ENCODE assay signal across 16 cellular contexts in genomic region chr16:30700971-30701370, GRCh38. TPM values are rescaled to one million over a fixed set of nuclear protein-coding genes. Genes with fewer than 3 reads are reported as not detected.
DNase-seq lines count a peak whose midpoint lies in the region; ATAC-seq and TF ChIP-seq lines count a peak whose summit lies in the region.
"Had no signal": no experiment of that assay in that cellular context is flagged by ENCODE, and none has a peak within 500 bp of the region (broad histone marks: within the 10 kb centered on the region; RNA-seq: fewer than 3 reads in every experiment).

No MANE protein-coding gene starts in this region.

- CTCF ChIA-PET in activated CD8-positive, alpha-beta memory T cell treated with anti-CD3 and anti-CD28 coated beads, Interleukin-2, amount 10 ng/mL, durations not matched to agents 7 days and 5 days (lab: Charles Lee): no interaction called here
- CTCF ChIA-PET in HCT116 (lab: Charles Lee): no interaction called here

- POLR2A ChIA-PET in HCT116 (lab: Charles Lee): no interaction called here

- H3K4me3 ChIP-seq in HCT116 (replicated peaks in 1 of 2; ENCODE audit: low read depth in 1 of 2, low read length in 2 of 2): no peak overlapping the region
- no peak overlapping the region for H3K4me3 ChIP-seq in trophoblast cell (ENCODE audit: low read depth, low read length)
- H3K4me3 ChIP-seq: thoracic aorta had no signal

- TF ChIP-seq POLR2A in HCT116 (IDR thresholded peaks at IDR 0.05; ENCODE audit: borderline replicate concordance, extremely low read depth, insufficient read depth, insufficient read length): no peak

- H3K18ac ChIP-seq in trophoblast cell (ENCODE audit: low read length): no peak overlapping the region

- H3K9me3 ChIP-seq in HCT116 (ENCODE audit: control insufficient read depth in 1 of 2, insufficient read depth in 1 of 2, low read depth in 1 of 2, low read length in 2 of 2): no peaks in the 10 kb centered on the region
- peaks cover 3% of the 10 kb centered on the region for H3K9me3 ChIP-seq in trophoblast cell (ENCODE audit: insufficient read depth, low read depth, low read length)
- H3K9me3 ChIP-seq: thoracic aorta had no signal

- no peak overlapping the region for H3K14ac ChIP-seq in trophoblast cell (ENCODE audit: low read length)

- no peak overlapping the region for H2BK120ac ChIP-seq in trophoblast cell (ENCODE audit: insufficient read depth, low read length, poor library complexity)

- no peak overlapping the region for H4K91ac ChIP-seq in trophoblast cell (ENCODE audit: low read depth, low read length)

- H3K9me3 Mint-ChIP-seq in activated CD8-positive, alpha-beta memory T cell treated with anti-CD3 and anti-CD28 coated beads, Interleukin-2, amount 10 ng/mL, durations not matched to agents 7 days and 5 days (ENCODE audit: low read depth): no peaks in the 10 kb centered on the region
- H3K9me3 Mint-ChIP-seq in brain: peaks cover 0 to 6% (median 0%) of the 10 kb centered on the region in 5 experiments

- H3K4me2 ChIP-seq in HCT116 (ENCODE audit: low read length) (peak overlapping the region; percentile 94; the same call in 1 of the 2 replicates), trophoblast cell (ENCODE audit: low read length) (no peak overlapping the region)

- TF ChIP-seq RAD21 in HCT116 (IDR thresholded peaks at IDR 0.05; ENCODE audit: low read depth): no peak

- H4K20me1 ChIP-seq in HCT116 (ENCODE audit: insufficient read depth): no peaks in the 10 kb centered on the region

- RAD21 ChIA-PET in HCT116 (lab: Charles Lee; ENCODE audit: low non-redundant PET in 1 of 2, low total read pairs in 2 of 2, uncharacterized antibody in 2 of 2, unreplicated experiment in 2 of 2): no interaction called here

- intact Hi-C loops in HCT116 (cut with micrococcal nuclease): no loop called here

- H2AK5ac ChIP-seq in trophoblast cell (ENCODE audit: low read length): no peak overlapping the region

- H2BK12ac ChIP-seq in trophoblast cell (ENCODE audit: low read length): no peak overlapping the region

- peaks cover 2% of the 10 kb centered on the region for H3K27me3 Mint-ChIP-seq in activated CD8-positive, alpha-beta memory T cell treated with anti-CD3 and anti-CD28 coated beads, Interleukin-2, amount 10 ng/mL, durations not matched to agents 7 days and 5 days
- peaks cover 5% of the 10 kb centered on the region for H3K27me3 Mint-ChIP-seq in brain

- peaks cover 37% of the 10 kb centered on the region for H3K36me3 Mint-ChIP-seq in activated CD8-positive, alpha-beta memory T cell treated with anti-CD3 and anti-CD28 coated beads, Interleukin-2, amount 10 ng/mL, durations not matched to agents 7 days and 5 days
- H3K36me3 Mint-ChIP-seq in brain: peaks cover 50% of the 10 kb centered on the region

- no peak overlapping the region for H4K12ac ChIP-seq in trophoblast cell (ENCODE audit: low read depth, low read length)

- peaks cover 30 to 42% of the 10 kb centered on the region in 2 experiments for H3K36me3 ChIP-seq in HCT116 (ENCODE audit: control insufficient read depth in 1 of 2, insufficient read depth in 2 of 2, low read length in 2 of 2)
- H3K36me3 ChIP-seq in trophoblast cell (ENCODE audit: control insufficient read depth in 1 of 2, insufficient read depth in 2 of 2, low read length in 2 of 2): peaks cover 41 to 43% of the 10 kb centered on the region in 2 experiments

- TF ChIP-seq CTCF in HCT116 (IDR thresholded peaks at IDR 0.05 in 2 of 3, conservative IDR thresholded peaks at IDR 0.05 in 1 of 3; ENCODE audit: borderline replicate concordance in 1 of 3, insufficient read depth in 1 of 3, low read depth in 2 of 3, low read length in 2 of 3) (no peak), brain (conservative IDR thresholded peaks at IDR 0.05) (no peak)

- peaks cover 11 to 22% of the 10 kb centered on the region in 2 experiments for H3K4me1 ChIP-seq in HCT116 (ENCODE audit: control insufficient read depth in 1 of 2, insufficient read depth in 2 of 2, low read length in 2 of 2)
- H3K4me1 ChIP-seq in trophoblast cell (ENCODE audit: control insufficient read depth in 1 of 2, insufficient read depth in 2 of 2, low read length in 2 of 2): peaks cover 0 to 9% of the 10 kb centered on the region in 2 experiments

- no peaks in the 10 kb centered on the region for H3K9me2 ChIP-seq in HCT116 (ENCODE audit: insufficient read depth)

- H3K79me2 ChIP-seq in HCT116 (ENCODE audit: insufficient read depth, low read length) (peaks cover 62% of the 10 kb centered on the region), trophoblast cell (ENCODE audit: control insufficient read depth, insufficient read depth, low read length, poor library complexity) (peaks cover 19% of the 10 kb centered on the region)

- no peak overlapping the region for H2BK5ac ChIP-seq in trophoblast cell (ENCODE audit: low read depth, low read length, poor library complexity)

- H3K23ac ChIP-seq in trophoblast cell (ENCODE audit: low read length): no peak overlapping the region

- peaks cover 26% of the 10 kb centered on the region for H3K4me1 Mint-ChIP-seq in activated CD8-positive, alpha-beta memory T cell treated with anti-CD3 and anti-CD28 coated beads, Interleukin-2, amount 10 ng/mL, durations not matched to agents 7 days and 5 days
- H3K4me1 Mint-ChIP-seq in brain: peaks cover 28% of the 10 kb centered on the region

- H2AFZ ChIP-seq in HCT116 (ENCODE audit: low read depth, low read length, poor library complexity, severe bottlenecking): no peak overlapping the region
- no peak overlapping the region for H2AFZ ChIP-seq in trophoblast cell (ENCODE audit: insufficient read depth, low read length, poor library complexity)

- peak overlapping the region; percentile 97 for H3K4ac ChIP-seq in trophoblast cell (ENCODE audit: low read depth, low read length)

- H3K79me1 ChIP-seq in trophoblast cell (ENCODE audit: low read length): peaks cover 14% of the 10 kb centered on the region

- H3K27ac ChIP-seq in HCT116 (ENCODE audit: low read depth, low read length): no peak overlapping the region; the same call in 1 of the 2 replicates
- H3K27ac ChIP-seq in trophoblast cell (ENCODE audit: low read depth, low read length): no peak overlapping the region

- no peak overlapping the region for H3K4me3 Mint-ChIP-seq in activated CD8-positive, alpha-beta memory T cell treated with anti-CD3 and anti-CD28 coated beads, Interleukin-2, amount 10 ng/mL, durations not matched to agents 7 days and 5 days
- peak overlapping the region; percentile 55 to 79 (median 62) for H3K4me3 Mint-ChIP-seq in brain

- no peak overlapping the region for H3K9ac ChIP-seq in HCT116 (ENCODE audit: low read length)
- H3K9ac ChIP-seq in trophoblast cell (ENCODE audit: low read length): no peak overlapping the region

- DNase-seq in activated CD8-positive, alpha-beta memory T cell treated with anti-CD3 and anti-CD28 coated beads, Interleukin-2, amount 10 ng/mL, durations not matched to agents 7 days and 5 days: no peak
- no peak for DNase-seq in activated CD8-positive, alpha-beta memory T cell treated with anti-CD3 and anti-CD28 coated beads for 24 hours
- DNase-seq in HCT116 (ENCODE audit: low read depth, low spot score) (no peak), trophoblast cell (peak; percentile 56 to 89), SKM-1 treated with dmso at 0.1 percent for 144 hours (lab: John Stamatoyannopoulos, UW; ENCODE audit: unreplicated experiment) (no peak)
- DNase-seq: activated effector memory CD4-positive, alpha-beta T cell treated with Interleukin-2 at 50 U/mL for 16 hours; left colon; NCI-H187 treated with DMSO at 0.1 percent for 48 hours; NCI-H524; stimulated activated CD4-positive, alpha-beta T cell treated with anti-CD3 and anti-CD28 coated beads, Interleukin-1b, Interleukin-23, amount 100 ng/mL, for 48 hours; SW 1271 had no signal

- H4K8ac ChIP-seq in trophoblast cell (ENCODE audit: low read depth, low read length): no peak overlapping the region

- H3K27ac Mint-ChIP-seq in activated CD8-positive, alpha-beta memory T cell treated with anti-CD3 and anti-CD28 coated beads, Interleukin-2, amount 10 ng/mL, durations not matched to agents 7 days and 5 days: peak overlapping the region; percentile 5
- peak overlapping the region in 3 of 5 experiments; percentile 17 to 78 (median 44) for H3K27ac Mint-ChIP-seq in brain

- WGBS in trophoblast cell (ENCODE audit: extremely low coverage, insufficient coverage, insufficient read length): no CpG with 5 or more reads among the region's 5 CpGs

- no peak for ATAC-seq in activated CD8-positive, alpha-beta memory T cell treated with anti-CD3 and anti-CD28 coated beads, Interleukin-2, amount 10 ng/mL, durations not matched to agents 7 days and 5 days
- ATAC-seq in HCT116: no peak
- no peak for ATAC-seq in HG02884 (IDR thresholded peaks at IDR 0.05; ENCODE audit: unreplicated experiment)
- ATAC-seq in HG02852 (IDR thresholded peaks at IDR 0.05; ENCODE audit: unreplicated experiment): no peak
- ATAC-seq: activated CD4-positive, CD25-positive, alpha-beta regulatory T cell treated with anti-CD3 and anti-CD28 coated beads, Interleukin-2, amount 50 U/mL, for 24 hours; left colon had no signal

- no TSS peak for BruUV-seq in HCT116 (replicated peaks; lab: Mats Ljungman, UMichigan)

- H3K27me3 ChIP-seq in HCT116 (ENCODE audit: insufficient read depth, low read length): no peaks in the 10 kb centered on the region
- no peaks in the 10 kb centered on the region for H3K27me3 ChIP-seq in trophoblast cell (ENCODE audit: insufficient read depth, low read length)

RNA-seq across cellular contexts. Expression of gene SRCAP, which starts 2.0 kb away (rescaled TPM):
- 10 to 100 TPM; 86.3 to 93.3 TPM for total RNA-seq in activated CD8-positive, alpha-beta memory T cell treated with anti-CD3 and anti-CD28 coated beads, Interleukin-2, amount 10 ng/mL, durations not matched to agents 7 days and 5 days
- total RNA-seq in HCT116 (2021; ENCODE audit: unreplicated experiment): 59.6 TPM
- 21.9 and 22.7 TPM in 2 replicates for polyA plus RNA-seq in HCT116 (2012)
- 40.4 TPM for polyA plus RNA-seq in brain (ENCODE audit: insufficient read depth, low read depth, low replicate concordance)
- 38.1 and 40.5 TPM in 2 replicates for polyA plus RNA-seq in trophoblast cell (2013)

RNA-seq across cellular contexts. Expression of gene FBRS, which starts 42.7 kb away (rescaled TPM):
- 100 to 1,000 TPM; 102 to 142 TPM for total RNA-seq in activated CD8-positive, alpha-beta memory T cell treated with anti-CD3 and anti-CD28 coated beads, Interleukin-2, amount 10 ng/mL, durations not matched to agents 7 days and 5 days
- total RNA-seq in HCT116 (2021; ENCODE audit: unreplicated experiment): 65.3 TPM
- 37.2 and 42.7 TPM in 2 replicates for polyA plus RNA-seq in HCT116 (2012)
- 72.1 TPM for polyA plus RNA-seq in brain (ENCODE audit: insufficient read depth, low read depth, low replicate concordance)
- 128 and 134 TPM in 2 replicates for polyA plus RNA-seq in trophoblast cell (2013)

RNA-seq across cellular contexts. Expression of gene PHKG2, which starts 47.3 kb away (rescaled TPM):
- total RNA-seq in activated CD8-positive, alpha-beta memory T cell treated with anti-CD3 and anti-CD28 coated beads, Interleukin-2, amount 10 ng/mL, durations not matched to agents 7 days and 5 days: 10 to 100 TPM; 45.8 to 46.5 TPM
- total RNA-seq in HCT116 (2021; ENCODE audit: unreplicated experiment): 32.6 TPM
- polyA plus RNA-seq in HCT116 (2012): 26.1 and 28.6 TPM in 2 replicates
- 39.0 TPM for polyA plus RNA-seq in brain (ENCODE audit: insufficient read depth, low read depth, low replicate concordance)
- 109 and 119 TPM in 2 replicates for polyA plus RNA-seq in trophoblast cell (2013)

RNA-seq across cellular contexts. Expression of gene PRR14, which starts 50.2 kb away (rescaled TPM):
- total RNA-seq in activated CD8-positive, alpha-beta memory T cell treated with anti-CD3 and anti-CD28 coated beads, Interleukin-2, amount 10 ng/mL, durations not matched to agents 7 days and 5 days: 100 to 1,000 TPM; 111 to 116 TPM
- 56.2 TPM for total RNA-seq in HCT116 (2021; ENCODE audit: unreplicated experiment)
- 28.8 and 39.7 TPM in 2 replicates for polyA plus RNA-seq in HCT116 (2012)
- polyA plus RNA-seq in brain (ENCODE audit: insufficient read depth, low read depth, low replicate concordance): 69.8 TPM
- 32.0 and 33.1 TPM in 2 replicates for polyA plus RNA-seq in trophoblast cell (2013)

Comparison
In these comparisons a context has a peak if more than half of its experiments do, and no peak if none do; other contexts are left out.
1. DNase-seq: peak in trophoblast cell (2 of 2); none in activated CD8-positive, alpha-beta memory T cell treated with anti-CD3 and anti-CD28 coated beads, Interleukin-2, amount 10 ng/mL, durations not matched to agents 7 days and 5 days (single experiment), activated CD8-positive, alpha-beta memory T cell treated with anti-CD3 and anti-CD28 coated beads for 24 hours (single experiment), HCT116 (single experiment) and SKM-1 treated with dmso at 0.1 percent for 144 hours (single experiment).